1 cellular context compared by ENCODE assay signal in genomic region chr2:112229365-112229764, GRCh38.
TF ChIP-seq lines count a peak whose summit lies in the region.

No MANE protein-coding gene starts in this region.

TF ChIP-seq in GM12878, 131 proteins besides CTCF, POLR2A, EP300 and RAD21 (continued from another document):
- no peak for TF ChIP-seq SP1 (IDR thresholded peaks at IDR 0.05; ENCODE audit: low read depth, low read length)
